Comparison of ENCODE assay signal across 1 cellular context in the genomic region with DNA sequence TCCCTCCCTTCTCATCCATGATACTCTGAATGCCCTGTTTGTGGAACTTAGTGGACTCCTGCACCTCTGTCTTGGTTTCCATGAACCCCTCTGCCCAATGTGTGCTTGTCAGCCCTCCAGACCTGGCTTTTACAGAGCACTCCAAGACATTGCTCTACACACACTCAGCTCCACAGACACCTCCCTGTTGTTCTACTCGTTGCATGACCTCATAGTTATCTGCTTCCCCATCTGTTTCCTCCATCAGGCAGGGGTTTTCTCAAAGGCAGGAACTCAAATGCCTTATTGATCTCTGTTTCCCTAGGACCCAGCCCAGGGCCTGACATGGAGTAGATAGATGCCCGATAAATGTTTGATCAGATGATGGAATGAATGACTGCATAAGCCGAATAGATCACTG.
TF ChIP-seq lines count a peak whose summit lies in the region.

No MANE protein-coding gene starts in this region.

TF ChIP-seq in K562, 482 proteins besides CTCF, POLR2A, EP300 and RAD21 (continued from another document and continues in another):
- TF ChIP-seq, protein P1, sequence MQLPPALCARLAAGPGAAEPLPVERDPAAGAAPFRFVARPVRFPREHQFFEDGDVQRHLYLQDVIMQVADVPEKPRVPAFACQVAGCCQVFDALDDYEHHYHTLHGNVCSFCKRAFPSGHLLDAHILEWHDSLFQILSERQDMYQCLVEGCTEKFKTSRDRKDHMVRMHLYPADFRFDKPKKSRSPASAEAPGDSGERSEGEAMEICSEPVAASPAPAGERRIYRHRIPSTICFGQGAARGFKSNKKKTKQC (CRISPR knock-in tag; IDR thresholded peaks at IDR 0.05): no peak
- TF ChIP-seq, protein P2, sequence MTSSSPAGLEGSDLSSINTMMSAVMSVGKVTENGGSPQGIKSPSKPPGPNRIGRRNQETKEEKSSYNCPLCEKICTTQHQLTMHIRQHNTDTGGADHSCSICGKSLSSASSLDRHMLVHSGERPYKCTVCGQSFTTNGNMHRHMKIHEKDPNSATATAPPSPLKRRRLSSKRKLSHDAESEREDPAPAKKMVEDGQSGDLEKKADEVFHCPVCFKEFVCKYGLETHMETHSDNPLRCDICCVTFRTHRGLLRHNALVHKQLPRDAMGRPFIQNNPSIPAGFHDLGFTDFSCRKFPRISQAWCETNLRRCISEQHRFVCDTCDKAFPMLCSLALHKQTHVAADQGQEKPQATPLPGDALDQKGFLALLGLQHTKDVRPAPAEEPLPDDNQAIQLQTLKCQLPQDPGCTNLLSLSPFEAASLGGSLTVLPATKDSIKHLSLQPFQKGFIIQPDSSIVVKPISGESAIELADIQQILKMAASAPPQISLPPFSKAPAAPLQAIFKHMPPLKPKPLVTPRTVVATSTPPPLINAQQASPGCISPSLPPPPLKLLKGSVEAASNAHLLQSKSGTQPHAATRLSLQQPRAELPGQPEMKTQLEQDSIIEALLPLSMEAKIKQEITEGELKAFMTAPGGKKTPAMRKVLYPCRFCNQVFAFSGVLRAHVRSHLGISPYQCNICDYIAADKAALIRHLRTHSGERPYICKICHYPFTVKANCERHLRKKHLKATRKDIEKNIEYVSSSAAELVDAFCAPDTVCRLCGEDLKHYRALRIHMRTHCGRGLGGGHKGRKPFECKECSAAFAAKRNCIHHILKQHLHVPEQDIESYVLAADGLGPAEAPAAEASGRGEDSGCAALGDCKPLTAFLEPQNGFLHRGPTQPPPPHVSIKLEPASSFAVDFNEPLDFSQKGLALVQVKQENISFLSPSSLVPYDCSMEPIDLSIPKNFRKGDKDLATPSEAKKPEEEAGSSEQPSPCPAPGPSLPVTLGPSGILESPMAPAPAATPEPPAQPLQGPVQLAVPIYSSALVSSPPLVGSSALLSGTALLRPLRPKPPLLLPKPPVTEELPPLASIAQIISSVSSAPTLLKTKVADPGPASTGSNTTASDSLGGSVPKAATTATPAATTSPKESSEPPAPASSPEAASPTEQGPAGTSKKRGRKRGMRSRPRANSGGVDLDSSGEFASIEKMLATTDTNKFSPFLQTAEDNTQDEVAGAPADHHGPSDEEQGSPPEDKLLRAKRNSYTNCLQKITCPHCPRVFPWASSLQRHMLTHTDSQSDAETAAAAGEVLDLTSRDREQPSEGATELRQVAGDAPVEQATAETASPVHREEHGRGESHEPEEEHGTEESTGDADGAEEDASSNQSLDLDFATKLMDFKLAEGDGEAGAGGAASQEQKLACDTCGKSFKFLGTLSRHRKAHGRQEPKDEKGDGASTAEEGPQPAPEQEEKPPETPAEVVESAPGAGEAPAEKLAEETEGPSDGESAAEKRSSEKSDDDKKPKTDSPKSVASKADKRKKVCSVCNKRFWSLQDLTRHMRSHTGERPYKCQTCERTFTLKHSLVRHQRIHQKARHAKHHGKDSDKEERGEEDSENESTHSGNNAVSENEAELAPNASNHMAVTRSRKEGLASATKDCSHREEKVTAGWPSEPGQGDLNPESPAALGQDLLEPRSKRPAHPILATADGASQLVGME (CRISPR knock-in tag; IDR thresholded peaks at IDR 0.05): no peak
- no peak for TF ChIP-seq ZNF174 (CRISPR knock-in tag; IDR thresholded peaks at IDR 0.05)
- TF ChIP-seq ZSCAN32 (CRISPR knock-in tag; IDR thresholded peaks at IDR 0.05): no peak
- peak; percentile 40; the same call in 1 of the 2 replicates for TF ChIP-seq SMARCC2 (IDR thresholded peaks at IDR 0.05; ENCODE audit: low read depth)
- no peak for TF ChIP-seq TRIM28 (IDR thresholded peaks at IDR 0.05)
- TF ChIP-seq MAFK (IDR thresholded peaks at IDR 0.05; ENCODE audit: low read length): no peak
- TF ChIP-seq PHF20 (IDR thresholded peaks at IDR 0.05; ENCODE audit: partially characterized antibody): no peak
- no peak for TF ChIP-seq MYBL2 (IDR thresholded peaks at IDR 0.05; ENCODE audit: low read depth)
- TF ChIP-seq MYBL2 (CRISPR knock-in tag; IDR thresholded peaks at IDR 0.05; ENCODE audit: borderline replicate concordance): no peak
- TF ChIP-seq FOXK2 (conservative IDR thresholded peaks at IDR 0.05 in 1 of 2, IDR thresholded peaks at IDR 0.05 in 1 of 2; ENCODE audit: low read depth in 2 of 2): peak; percentile 51 to 69; a peak in 2 of 4 replicates
- no peak for TF ChIP-seq BRF1 (IDR thresholded peaks at IDR 0.05; ENCODE audit: borderline replicate concordance, extremely low read depth, insufficient read length)
- no peak for TF ChIP-seq POU5F1 (IDR thresholded peaks at IDR 0.05; ENCODE audit: borderline replicate concordance, low read depth, low read length, partially characterized antibody)
- peak; percentile 62 for TF ChIP-seq TAL1 (IDR thresholded peaks at IDR 0.05)
- no peak for TF ChIP-seq PRPF4 (IDR thresholded peaks at IDR 0.05; ENCODE audit: insufficient read depth, low read depth, low read length, poor library complexity, severe bottlenecking)
- no peak for TF ChIP-seq ZBTB11 (CRISPR knock-in tag; IDR thresholded peaks at IDR 0.05)
- TF ChIP-seq SRSF9 (IDR thresholded peaks at IDR 0.05; ENCODE audit: borderline replicate concordance, low read depth, low read length): no peak
- no peak for TF ChIP-seq ZNF696 (CRISPR knock-in tag; conservative IDR thresholded peaks at IDR 0.05)
- TF ChIP-seq RBM14 (IDR thresholded peaks at IDR 0.05; ENCODE audit: borderline replicate concordance, insufficient read depth, low read depth, low read length): no peak
- TF ChIP-seq ZNF780A (CRISPR knock-in tag; IDR thresholded peaks at IDR 0.05): no peak
- TF ChIP-seq GATAD2B (IDR thresholded peaks at IDR 0.05; ENCODE audit: borderline replicate concordance): no peak
- peak; percentile 94 for TF ChIP-seq ATF7 (IDR thresholded peaks at IDR 0.05)
- no peak for TF ChIP-seq ZNF253 (CRISPR knock-in tag; conservative IDR thresholded peaks at IDR 0.05)
- TF ChIP-seq KLF13 (tag; IDR thresholded peaks at IDR 0.05; ENCODE audit: borderline replicate concordance, low read depth): no peak
- peak; percentile 85 for TF ChIP-seq ARID1B (IDR thresholded peaks at IDR 0.05)
- peak; percentile 40; the same call in 1 of the 2 replicates for TF ChIP-seq CBFA2T2 (conservative IDR thresholded peaks at IDR 0.05)
- no peak for TF ChIP-seq NFRKB (IDR thresholded peaks at IDR 0.05; ENCODE audit: low read depth)
- TF ChIP-seq, protein P3, sequence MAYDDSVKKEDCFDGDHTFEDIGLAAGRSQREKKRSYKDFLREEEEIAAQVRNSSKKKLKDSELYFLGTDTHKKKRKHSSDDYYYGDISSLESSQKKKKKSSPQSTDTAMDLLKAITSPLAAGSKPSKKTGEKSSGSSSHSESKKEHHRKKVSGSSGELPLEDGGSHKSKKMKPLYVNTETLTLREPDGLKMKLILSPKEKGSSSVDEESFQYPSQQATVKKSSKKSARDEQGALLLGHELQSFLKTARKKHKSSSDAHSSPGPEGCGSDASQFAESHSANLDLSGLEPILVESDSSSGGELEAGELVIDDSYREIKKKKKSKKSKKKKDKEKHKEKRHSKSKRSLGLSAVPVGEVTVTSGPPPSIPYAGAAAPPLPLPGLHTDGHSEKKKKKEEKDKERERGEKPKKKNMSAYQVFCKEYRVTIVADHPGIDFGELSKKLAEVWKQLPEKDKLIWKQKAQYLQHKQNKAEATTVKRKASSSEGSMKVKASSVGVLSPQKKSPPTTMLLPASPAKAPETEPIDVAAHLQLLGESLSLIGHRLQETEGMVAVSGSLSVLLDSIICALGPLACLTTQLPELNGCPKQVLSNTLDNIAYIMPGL (CRISPR knock-in tag; IDR thresholded peaks at IDR 0.05): no peak
- TF ChIP-seq, protein P4, sequence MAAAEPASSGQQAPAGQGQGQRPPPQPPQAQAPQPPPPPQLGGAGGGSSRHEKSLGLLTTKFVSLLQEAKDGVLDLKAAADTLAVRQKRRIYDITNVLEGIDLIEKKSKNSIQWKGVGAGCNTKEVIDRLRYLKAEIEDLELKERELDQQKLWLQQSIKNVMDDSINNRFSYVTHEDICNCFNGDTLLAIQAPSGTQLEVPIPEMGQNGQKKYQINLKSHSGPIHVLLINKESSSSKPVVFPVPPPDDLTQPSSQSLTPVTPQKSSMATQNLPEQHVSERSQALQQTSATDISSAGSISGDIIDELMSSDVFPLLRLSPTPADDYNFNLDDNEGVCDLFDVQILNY (CRISPR knock-in tag; IDR thresholded peaks at IDR 0.05): no peak
- no peak for TF ChIP-seq MTF1 (CRISPR knock-in tag; IDR thresholded peaks at IDR 0.05; ENCODE audit: borderline replicate concordance)
- no peak for TF ChIP-seq SIN3B (IDR thresholded peaks at IDR 0.05; ENCODE audit: low read depth)
- no peak for TF ChIP-seq SRSF1 (IDR thresholded peaks at IDR 0.05; ENCODE audit: low read depth, low read length)
- no peak for TF ChIP-seq ZFP30 (CRISPR knock-in tag; IDR thresholded peaks at IDR 0.05; ENCODE audit: borderline replicate concordance)
- no peak for TF ChIP-seq PML (IDR thresholded peaks at IDR 0.05; ENCODE audit: low read length)
- TF ChIP-seq ZNF23 (CRISPR knock-in tag; IDR thresholded peaks at IDR 0.05): no peak
- TF ChIP-seq SETDB1 (IDR thresholded peaks at IDR 0.05; ENCODE audit: low read length): no peak
- TF ChIP-seq ZNF224 (CRISPR knock-in tag; IDR thresholded peaks at IDR 0.05): no peak
- TF ChIP-seq, protein P5, sequence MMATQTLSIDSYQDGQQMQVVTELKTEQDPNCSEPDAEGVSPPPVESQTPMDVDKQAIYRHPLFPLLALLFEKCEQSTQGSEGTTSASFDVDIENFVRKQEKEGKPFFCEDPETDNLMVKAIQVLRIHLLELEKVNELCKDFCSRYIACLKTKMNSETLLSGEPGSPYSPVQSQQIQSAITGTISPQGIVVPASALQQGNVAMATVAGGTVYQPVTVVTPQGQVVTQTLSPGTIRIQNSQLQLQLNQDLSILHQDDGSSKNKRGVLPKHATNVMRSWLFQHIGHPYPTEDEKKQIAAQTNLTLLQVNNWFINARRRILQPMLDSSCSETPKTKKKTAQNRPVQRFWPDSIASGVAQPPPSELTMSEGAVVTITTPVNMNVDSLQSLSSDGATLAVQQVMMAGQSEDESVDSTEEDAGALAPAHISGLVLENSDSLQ (IDR thresholded peaks at IDR 0.05): peak; percentile 8; the same call in 1 of the 2 replicates
- no peak for TF ChIP-seq NR2F6 (CRISPR knock-in tag; IDR thresholded peaks at IDR 0.05)
- TF ChIP-seq, protein P6, sequence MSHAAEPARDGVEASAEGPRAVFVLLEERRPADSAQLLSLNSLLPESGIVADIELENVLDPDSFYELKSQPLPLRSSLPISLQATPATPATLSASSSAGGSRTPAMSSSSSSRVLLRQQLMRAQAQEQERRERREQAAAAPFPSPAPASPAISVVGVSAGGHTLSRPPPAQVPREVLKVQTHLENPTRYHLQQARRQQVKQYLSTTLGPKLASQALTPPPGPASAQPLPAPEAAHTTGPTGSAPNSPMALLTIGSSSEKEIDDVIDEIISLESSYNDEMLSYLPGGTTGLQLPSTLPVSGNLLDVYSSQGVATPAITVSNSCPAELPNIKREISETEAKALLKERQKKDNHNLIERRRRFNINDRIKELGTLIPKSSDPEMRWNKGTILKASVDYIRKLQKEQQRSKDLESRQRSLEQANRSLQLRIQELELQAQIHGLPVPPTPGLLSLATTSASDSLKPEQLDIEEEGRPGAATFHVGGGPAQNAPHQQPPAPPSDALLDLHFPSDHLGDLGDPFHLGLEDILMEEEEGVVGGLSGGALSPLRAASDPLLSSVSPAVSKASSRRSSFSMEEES (CRISPR knock-in tag; IDR thresholded peaks at IDR 0.05): no peak
- no peak for TF ChIP-seq HMG20B (CRISPR knock-in tag; IDR thresholded peaks at IDR 0.05)
- TF ChIP-seq, protein P7, sequence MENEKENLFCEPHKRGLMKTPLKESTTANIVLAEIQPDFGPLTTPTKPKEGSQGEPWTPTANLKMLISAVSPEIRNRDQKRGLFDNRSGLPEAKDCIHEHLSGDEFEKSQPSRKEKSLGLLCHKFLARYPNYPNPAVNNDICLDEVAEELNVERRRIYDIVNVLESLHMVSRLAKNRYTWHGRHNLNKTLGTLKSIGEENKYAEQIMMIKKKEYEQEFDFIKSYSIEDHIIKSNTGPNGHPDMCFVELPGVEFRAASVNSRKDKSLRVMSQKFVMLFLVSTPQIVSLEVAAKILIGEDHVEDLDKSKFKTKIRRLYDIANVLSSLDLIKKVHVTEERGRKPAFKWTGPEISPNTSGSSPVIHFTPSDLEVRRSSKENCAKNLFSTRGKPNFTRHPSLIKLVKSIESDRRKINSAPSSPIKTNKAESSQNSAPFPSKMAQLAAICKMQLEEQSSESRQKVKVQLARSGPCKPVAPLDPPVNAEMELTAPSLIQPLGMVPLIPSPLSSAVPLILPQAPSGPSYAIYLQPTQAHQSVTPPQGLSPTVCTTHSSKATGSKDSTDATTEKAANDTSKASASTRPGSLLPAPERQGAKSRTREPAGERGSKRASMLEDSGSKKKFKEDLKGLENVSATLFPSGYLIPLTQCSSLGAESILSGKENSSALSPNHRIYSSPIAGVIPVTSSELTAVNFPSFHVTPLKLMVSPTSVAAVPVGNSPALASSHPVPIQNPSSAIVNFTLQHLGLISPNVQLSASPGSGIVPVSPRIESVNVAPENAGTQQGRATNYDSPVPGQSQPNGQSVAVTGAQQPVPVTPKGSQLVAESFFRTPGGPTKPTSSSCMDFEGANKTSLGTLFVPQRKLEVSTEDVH (IDR thresholded peaks at IDR 0.05; ENCODE audit: low read depth, partially characterized antibody): no peak
- no peak for TF ChIP-seq EZH2 (IDR thresholded peaks at IDR 0.05; ENCODE audit: borderline replicate concordance, low read depth, low read length)
- TF ChIP-seq TBP (optimal IDR thresholded peaks at IDR 0.05; ENCODE audit: low read depth, low read length): no peak
- peak; percentile 54 for TF ChIP-seq TEAD4 (IDR thresholded peaks at IDR 0.05; ENCODE audit: low read length)
- TF ChIP-seq TEAD4 (CRISPR knock-in tag; IDR thresholded peaks at IDR 0.05; ENCODE audit: borderline replicate concordance): no peak
- no peak for TF ChIP-seq CREBBP (IDR thresholded peaks at IDR 0.05; ENCODE audit: low read depth, low read length)
- TF ChIP-seq RAD51 (IDR thresholded peaks at IDR 0.05; ENCODE audit: borderline replicate concordance, low read depth): no peak
- TF ChIP-seq ETV1 (tag; conservative IDR thresholded peaks at IDR 0.05; ENCODE audit: low read depth): 0 out of 2 replicates have a peak, but pooled peaks have one; percentile 36
- no peak for TF ChIP-seq ZNF436 (CRISPR knock-in tag; IDR thresholded peaks at IDR 0.05)
- no peak for TF ChIP-seq ZNF324 (CRISPR knock-in tag; IDR thresholded peaks at IDR 0.05)
- TF ChIP-seq SMARCA5 (IDR thresholded peaks at IDR 0.05): no peak
